ENCODE assay signal across 17 cellular contexts in the genomic region with DNA sequence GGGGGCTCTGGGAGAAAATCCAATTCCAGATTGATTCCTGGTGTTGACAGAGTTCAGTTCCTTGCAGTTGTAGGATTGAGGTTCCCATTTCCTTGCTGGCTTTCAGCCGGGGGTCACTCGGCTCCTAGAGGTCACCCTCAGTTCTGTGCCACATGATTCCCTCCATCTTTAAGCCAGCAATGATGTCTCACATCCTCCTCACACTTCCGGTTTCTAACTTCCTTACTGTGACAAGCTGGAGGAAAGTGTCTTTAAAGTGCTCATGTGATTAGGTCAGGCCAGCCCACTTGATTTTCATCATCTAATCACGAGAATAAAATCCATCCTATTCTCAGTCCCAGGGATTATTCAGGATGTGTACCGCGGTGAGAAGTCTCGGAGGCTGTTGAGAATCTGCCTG. TPM values are rescaled to one million over a fixed set of nuclear protein-coding genes. Genes with fewer than 3 reads are reported as not detected.
A peak's percentile ranks its signal among the peaks of the same experiment; 100 is the strongest.
DNase-seq lines count a peak whose midpoint lies in the region; ATAC-seq and TF ChIP-seq lines count a peak whose summit lies in the region.
"Had no signal": no experiment of that assay in that cellular context is flagged by ENCODE, and none has a peak within 500 bp of the region (broad histone marks: within the 10 kb centered on the region; RNA-seq: fewer than 3 reads in every experiment).

No MANE protein-coding gene starts in this region.

- ATAC-seq in SK-N-SH treated with all-trans-retinoic acid at 6 μM for 48 hours: no peak
- peak; percentile 49 for ATAC-seq in HG02938 (IDR thresholded peaks at IDR 0.05; ENCODE audit: unreplicated experiment)
- ATAC-seq in right cardiac atrium: no peak
- ATAC-seq in T-helper 17 cell: no peak
- ATAC-seq: sciatic nerve had no signal

- H4K20me1 ChIP-seq in SK-N-SH (ENCODE audit: insufficient read depth): no peaks in the 10 kb centered on the region

- no peak overlapping the region for H3K27ac ChIP-seq in SK-N-SH (ENCODE audit: low read depth in 2 of 2, low read length in 1 of 2)
- no peak overlapping the region for H3K27ac ChIP-seq in right cardiac atrium (ENCODE audit: low read length)
- H3K27ac ChIP-seq: dorsolateral prefrontal cortex, testis had no signal

- no peak for TF ChIP-seq EP300 in SK-N-SH (IDR thresholded peaks at IDR 0.05; ENCODE audit: borderline replicate concordance in 1 of 2, low read depth in 1 of 2, low read length in 1 of 2)

- 5% methylated on average over 7 of the region's 7 CpGs for WGBS in SK-N-SH (ENCODE audit: low lambda C conversion rate)
- WGBS in right cardiac atrium: 63% methylated on average over 7 of the region's 7 CpGs

- H3K4me1 ChIP-seq in SK-N-SH (ENCODE audit: control insufficient read depth in 1 of 2, insufficient read depth in 2 of 2, low read depth in 1 of 2, low read length in 1 of 2) (peaks cover 0 to 5% of the 10 kb centered on the region in 2 experiments; a peak in 1 of 4 replicates), skeletal muscle satellite cell (ENCODE audit: control insufficient read depth, insufficient read depth, low read length) (no peaks in the 10 kb centered on the region), right cardiac atrium (ENCODE audit: control insufficient read depth, insufficient read depth, low read length) (no peaks in the 10 kb centered on the region)
- H3K4me1 ChIP-seq: testis had no signal

- H3K27me3 ChIP-seq in SK-N-SH (ENCODE audit: insufficient read depth): no peaks in the 10 kb centered on the region
- no peaks in the 10 kb centered on the region for H3K27me3 ChIP-seq in skeletal muscle satellite cell (ENCODE audit: control insufficient read depth, insufficient read depth, low read length)
- no peaks in the 10 kb centered on the region for H3K27me3 ChIP-seq in right cardiac atrium (ENCODE audit: control insufficient read depth, insufficient read depth)
- H3K27me3 ChIP-seq: dorsolateral prefrontal cortex, testis had no signal

- H3K4me2 ChIP-seq in SK-N-SH (peak overlapping the region; percentile 42; the same call in 1 of the 2 replicates), skeletal muscle satellite cell (ENCODE audit: low read length) (peak overlapping the region; percentile 23)

- TF ChIP-seq RAD21 in SK-N-SH (IDR thresholded peaks at IDR 0.05; ENCODE audit: low read length): no peak

- no peaks in the 10 kb centered on the region for H3K4me1 Mint-ChIP-seq in T-helper 17 cell
- H3K4me1 Mint-ChIP-seq: naive B cell had no signal

- H3K36me3 ChIP-seq in SK-N-SH (replicated peaks in 1 of 2; ENCODE audit: control insufficient read depth in 1 of 2, insufficient read depth in 2 of 2, low read length in 1 of 2) (no peaks in the 10 kb centered on the region), skeletal muscle satellite cell (ENCODE audit: insufficient read depth, low read length) (no peaks in the 10 kb centered on the region)

- no peak overlapping the region for H3K27ac Mint-ChIP-seq in T-helper 17 cell

- intact Hi-C loops in right cardiac atrium (cut with DNase I): loop anchor here in 2 of 4 donors (5.0 kb wide), 1 partner anchor 1182 kb away; no protein-coding TSS in a partner anchor

- H3K4me3 Mint-ChIP-seq in T-helper 17 cell: no peak overlapping the region
- H3K4me3 Mint-ChIP-seq: naive B cell had no signal

- no peaks in the 10 kb centered on the region for H3K79me2 ChIP-seq in SK-N-SH (ENCODE audit: insufficient read depth)

- H3K27me3 Mint-ChIP-seq in T-helper 17 cell: peaks cover 8% of the 10 kb centered on the region

- DNase-seq in SK-N-SH (no peak), MV-4-11 (lab: John Stamatoyannopoulos, UW) (peak; percentile 75), right cardiac atrium (no peak), NCI-H187 treated with DMSO at 0.1 percent for 48 hours (lab: John Stamatoyannopoulos, UW) (no peak), T-helper 17 cell (no peak)
- DNase-seq: DMS79 treated with DMSO at 0.1 percent for 48 hours; dorsolateral prefrontal cortex; kidney; naive B cell; NCI-H1105 treated with DMSO at 0.1 percent for 48 hours; NK-92 treated with Interleukin-12 subunit alpha and Interleukin-12 subunit beta, amount 100 ng/mL, for 24 hours; testis had no signal

- POLR2A ChIA-PET in SK-N-SH (lab: Yijun Ruan, JAX): no interaction called here

- H3K9me3 ChIP-seq in SK-N-SH: no peaks in the 10 kb centered on the region
- no peaks in the 10 kb centered on the region for H3K9me3 ChIP-seq in skeletal muscle satellite cell (replicated peaks; ENCODE audit: low read length)
- H3K9me3 ChIP-seq in right cardiac atrium (ENCODE audit: control insufficient read depth, low read length): no peaks in the 10 kb centered on the region
- no peaks in the 10 kb centered on the region for H3K9me3 ChIP-seq in T-helper 17 cell (ENCODE audit: control insufficient read depth, low read length, poor library complexity, severe bottlenecking)
- H3K9me3 ChIP-seq: testis had no signal

- CTCF ChIA-PET in SK-N-SH (lab: Yijun Ruan, JAX): interaction anchor here (0.5 kb wide), 1 partner anchor 1182 kb away, joined by 3 read pairs; no protein-coding TSS in a partner anchor

- H3K9me2 ChIP-seq in SK-N-SH: no peaks in the 10 kb centered on the region

- H3K9ac ChIP-seq in SK-N-SH (no peak overlapping the region), skeletal muscle satellite cell (ENCODE audit: low read depth, low read length) (no peak overlapping the region)

- no peaks in the 10 kb centered on the region for H3K36me3 Mint-ChIP-seq in T-helper 17 cell (ENCODE audit: low read depth)
- H3K36me3 Mint-ChIP-seq: naive B cell had no signal

- no peak for TF ChIP-seq CTCF in SK-N-SH (IDR thresholded peaks at IDR 0.05)

- peak overlapping the region in 1 of 2 experiments; percentile 25; a peak in 2 of 4 replicates for H3K4me3 ChIP-seq in SK-N-SH (ENCODE audit: low read depth in 2 of 2, low read length in 1 of 2)
- no peak overlapping the region for H3K4me3 ChIP-seq in skeletal muscle satellite cell (ENCODE audit: low read length)
- H3K4me3 ChIP-seq in right cardiac atrium (ENCODE audit: low read length): no peak overlapping the region
- H3K4me3 ChIP-seq: dorsolateral prefrontal cortex, testis had no signal

- H3F3A ChIP-seq in SK-N-SH (replicated peaks; ENCODE audit: insufficient read depth): no peaks in the 10 kb centered on the region

- H2AFZ ChIP-seq in SK-N-SH (ENCODE audit: low read depth): peak overlapping the region; percentile 63

TF ChIP-seq in SK-N-SH, 30 proteins besides CTCF, POLR2A, EP300 and RAD21:
- TF ChIP-seq RCOR1 (IDR thresholded peaks at IDR 0.05; ENCODE audit: low read length): no peak
- TF ChIP-seq SMC3 (IDR thresholded peaks at IDR 0.05; ENCODE audit: low read depth, low read length): no peak
- TF ChIP-seq MXI1 (IDR thresholded peaks at IDR 0.05; ENCODE audit: low read depth, low read length): no peak
- TF ChIP-seq RFX5 (IDR thresholded peaks at IDR 0.05; ENCODE audit: low read length): no peak
- no peak for TF ChIP-seq ELF1 (IDR thresholded peaks at IDR 0.05)
- no peak for TF ChIP-seq FOSL2 (IDR thresholded peaks at IDR 0.05; ENCODE audit: borderline replicate concordance, low read depth)

TF ChIP-seq in SK-N-SH treated with all-trans-retinoic acid at 6 μM for 48 hours, 23 proteins besides CTCF, POLR2A, EP300 and RAD21:
- TF ChIP-seq ESRRG (CRISPR knock-in tag; IDR thresholded peaks at IDR 0.05): no peak
- TF ChIP-seq GLIS3 (CRISPR knock-in tag; IDR thresholded peaks at IDR 0.05): no peak
- no peak for TF ChIP-seq ZNF565 (CRISPR knock-in tag; conservative IDR thresholded peaks at IDR 0.05; ENCODE audit: low read depth)
- TF ChIP-seq BACH2 (CRISPR knock-in tag; IDR thresholded peaks at IDR 0.05; ENCODE audit: borderline replicate concordance): no peak
- no peak for TF ChIP-seq SNAI2 (CRISPR knock-in tag; IDR thresholded peaks at IDR 0.05)
- no peak for TF ChIP-seq TOX (CRISPR knock-in tag; IDR thresholded peaks at IDR 0.05; ENCODE audit: borderline replicate concordance)

RNA-seq across cellular contexts. Expression of a gene that starts 19.5 kb away (rescaled TPM):
- polyA plus RNA-seq in SK-N-SH (2012; rRNA removed): not detected in 2 replicates
- not detected in 2 replicates for polyA plus RNA-seq in SK-N-SH (2012; cell fraction: cytosol; rRNA removed)
- not detected in 2 replicates for polyA plus RNA-seq in SK-N-SH (2012; cell fraction: nucleus; rRNA removed)
- total RNA-seq in skeletal muscle satellite cell (2012; rRNA removed): not detected in 2 replicates
- total RNA-seq in right cardiac atrium: not detected
- polyA plus RNA-seq in right cardiac atrium: not detected
- total RNA-seq in T-helper 17 cell: not detected
- total RNA-seq: dorsolateral prefrontal cortex, frontal cortex, kidney, sciatic nerve, testis had no signal
